In genomic region chr20:17439897-17440296, GRCh38 we compare ENCODE assay signal across 23 cellular contexts.
"Had no signal": no experiment of that assay in that cellular context is flagged by ENCODE, and none has a peak within 500 bp of the region (broad histone marks: within the 10 kb centered on the region; RNA-seq: fewer than 3 reads in every experiment).

No MANE protein-coding gene starts in this region.

- H3K4me2 ChIP-seq: KMS-11 had no signal

- DNase-seq: IMR-90, Kasumi-1, MM.1S, NCI-H1092 treated with DMSO at 0.1 percent for 48 hours, NCI-H1436, NCI-H187, NCI-H2029 treated with DMSO at 0.1 percent for 48 hours, NCI-H2171, NCI-H226, NCI-H446, NCI-H510A, NCI-H524 treated with DMSO at 0.1 percent for 48 hours, NCI-H69, NCI-H774, Right ventricle myocardium superior, RPMI8226, SIG-M5 had no signal

- FAIRE-seq: HepG2, K562, RCC 7860 had no signal

- H3K9me3 ChIP-seq: SJSA1 had no signal

- H3K4me3 ChIP-seq: K562, SJSA1, SK-N-MC had no signal

- H3K27ac ChIP-seq: KMS-11, SJSA1, SK-N-MC had no signal

- H3K36me3 ChIP-seq: SJSA1 had no signal

- H3K4me1 ChIP-seq: SJSA1 had no signal

- ATAC-seq: HepG2, K562 had no signal
